Comparison of ENCODE assay signal across 1 cellular context in the genomic region with DNA sequence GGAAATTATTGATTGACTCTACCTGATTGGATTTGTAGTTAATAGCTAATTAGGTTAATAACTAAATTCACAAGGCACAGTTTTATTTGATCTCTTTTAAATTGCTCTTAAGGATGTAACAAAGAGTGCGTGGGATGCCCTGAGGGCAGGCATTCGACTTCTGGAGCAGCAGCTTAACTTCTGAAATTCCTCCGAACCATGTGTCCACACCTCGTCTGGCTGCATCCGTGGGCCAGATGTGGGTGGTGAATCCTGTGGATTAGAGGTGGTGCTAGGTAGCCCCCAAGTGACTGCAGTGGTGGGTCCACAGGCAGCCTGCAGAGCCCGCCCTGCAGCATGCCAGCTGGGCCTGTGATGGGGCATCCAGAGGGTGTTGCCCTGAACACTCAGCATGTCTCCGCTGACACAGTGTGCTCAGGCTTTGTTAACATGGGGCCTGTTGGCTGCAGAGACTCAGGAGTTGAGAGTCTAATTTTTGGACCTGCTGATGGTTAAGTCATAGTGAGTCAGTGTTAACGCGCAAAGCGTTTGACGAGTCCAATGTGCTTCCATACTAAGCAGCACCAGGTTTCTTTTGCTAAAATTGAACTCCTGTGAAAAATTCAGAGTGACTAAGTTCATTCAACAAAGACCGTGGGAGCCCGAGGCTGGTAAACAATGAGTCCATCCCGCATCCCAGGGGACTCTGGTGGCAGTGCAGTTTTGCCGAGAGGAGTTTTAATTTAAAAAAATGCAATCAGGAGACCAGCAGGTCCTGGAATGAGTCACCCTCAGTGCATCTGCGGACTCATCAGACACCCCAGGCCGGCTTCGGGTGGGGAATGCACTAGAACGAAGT.
TF ChIP-seq lines count a peak whose summit lies in the region.

No MANE protein-coding gene starts in this region.

TF ChIP-seq in K562, 482 proteins besides CTCF, POLR2A, EP300 and RAD21 (continued from another document):
- no peak for TF ChIP-seq CHAMP1 (IDR thresholded peaks at IDR 0.05)
- TF ChIP-seq, protein P1, sequence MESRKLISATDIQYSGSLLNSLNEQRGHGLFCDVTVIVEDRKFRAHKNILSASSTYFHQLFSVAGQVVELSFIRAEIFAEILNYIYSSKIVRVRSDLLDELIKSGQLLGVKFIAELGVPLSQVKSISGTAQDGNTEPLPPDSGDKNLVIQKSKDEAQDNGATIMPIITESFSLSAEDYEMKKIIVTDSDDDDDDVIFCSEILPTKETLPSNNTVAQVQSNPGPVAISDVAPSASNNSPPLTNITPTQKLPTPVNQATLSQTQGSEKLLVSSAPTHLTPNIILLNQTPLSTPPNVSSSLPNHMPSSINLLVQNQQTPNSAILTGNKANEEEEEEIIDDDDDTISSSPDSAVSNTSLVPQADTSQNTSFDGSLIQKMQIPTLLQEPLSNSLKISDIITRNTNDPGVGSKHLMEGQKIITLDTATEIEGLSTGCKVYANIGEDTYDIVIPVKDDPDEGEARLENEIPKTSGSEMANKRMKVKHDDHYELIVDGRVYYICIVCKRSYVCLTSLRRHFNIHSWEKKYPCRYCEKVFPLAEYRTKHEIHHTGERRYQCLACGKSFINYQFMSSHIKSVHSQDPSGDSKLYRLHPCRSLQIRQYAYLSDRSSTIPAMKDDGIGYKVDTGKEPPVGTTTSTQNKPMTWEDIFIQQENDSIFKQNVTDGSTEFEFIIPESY (CRISPR knock-in tag; IDR thresholded peaks at IDR 0.05) = peak; percentile 65
- no peak for TF ChIP-seq LCOR (CRISPR knock-in tag; IDR thresholded peaks at IDR 0.05)
